11 cellular contexts compared by ENCODE assay signal in the genomic region with DNA sequence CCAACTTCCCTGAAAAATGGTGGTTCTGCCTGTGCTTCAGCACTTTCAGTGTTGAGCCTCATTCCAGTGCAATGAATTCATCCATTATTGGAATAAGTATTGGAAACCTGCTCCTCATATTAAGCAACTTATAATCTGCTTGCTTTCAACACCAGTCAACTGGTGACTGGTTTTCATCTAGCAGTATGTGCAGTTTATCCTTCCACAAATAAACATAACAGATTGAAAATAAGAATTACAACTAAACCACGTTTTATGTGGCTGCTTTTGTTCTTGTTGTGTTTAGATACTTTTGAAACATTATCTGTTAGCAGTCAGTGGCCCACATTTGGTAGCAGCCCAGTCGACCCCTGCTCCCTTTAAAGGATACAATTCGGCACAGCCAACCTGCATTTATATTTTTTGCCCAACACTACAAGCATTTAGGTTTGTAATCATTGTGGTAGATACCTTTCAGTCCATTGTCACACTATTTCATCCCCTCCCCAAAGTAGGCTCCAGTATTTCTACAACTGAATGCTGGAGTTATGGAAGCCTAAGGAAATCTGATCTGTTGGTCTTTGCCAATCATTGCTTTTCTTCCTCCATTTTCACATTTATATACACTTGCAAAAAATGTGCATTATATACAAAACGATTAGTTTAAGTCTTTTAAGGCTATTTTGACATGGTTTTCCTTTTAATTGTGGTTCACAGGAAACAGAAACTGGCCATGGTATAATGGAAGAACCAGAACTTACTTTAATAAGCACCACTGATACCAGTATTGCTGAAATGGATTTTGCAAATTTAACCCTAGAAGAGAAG. TPM values are rescaled to one million over a fixed set of nuclear protein-coding genes. Genes with fewer than 3 reads are reported as not detected.
DNase-seq lines count a peak whose midpoint lies in the region; ATAC-seq and TF ChIP-seq lines count a peak whose summit lies in the region.
"Had no signal": no experiment of that assay in that cellular context is flagged by ENCODE, and none has a peak within 500 bp of the region (broad histone marks: within the 10 kb centered on the region; RNA-seq: fewer than 3 reads in every experiment).

No MANE protein-coding gene starts in this region.

- intact Hi-C loops in IMR-90 (cut with micrococcal nuclease): no loop called here

- whole genome bisulfite sequencing in IMR-90 (ENCODE audit: extremely low coverage in 2 of 2, insufficient read length in 1 of 2), 2 experiments: no CpG with 5 or more reads among the region's 4 CpGs

- peaks cover 42% of the 10 kb centered on the region for H4K20me1 ChIP-seq in IMR-90 (ENCODE audit: insufficient read depth, low read length)

- H4K5ac ChIP-seq in IMR-90 (ENCODE audit: low read depth, low read length): no peak overlapping the region

- DNase-seq in NCI-H82 (lab: John Stamatoyannopoulos, UW): peak; percentile 8
- no peak for DNase-seq in NCI-H82 treated with DMSO at 0.1 percent for 48 hours (lab: John Stamatoyannopoulos, UW; ENCODE audit: unreplicated experiment)
- peak; percentile 54 for DNase-seq in IMR-90
- DNase-seq in activated naive CD8-positive, alpha-beta T cell treated with anti-CD3 and anti-CD28 coated beads, Interleukin-2, amount 50 U/mL, for 24 hours: no peak
- no peak for DNase-seq in naive B cell
- no peak for DNase-seq in BE2C
- DNase-seq in NCI-H2171 (lab: John Stamatoyannopoulos, UW): no peak
- DNase-seq: activated gamma-delta T cell; stimulated activated naive CD4-positive, alpha-beta T cell treated with Interleukin-2 at 50 U/mL for 16 hours had no signal

- TF ChIP-seq POLR2A in IMR-90 (IDR thresholded peaks at IDR 0.05; ENCODE audit: low read depth, low read length): no peak; the same call in 1 of the 2 replicates

- H3K27me3 ChIP-seq in IMR-90 (ENCODE audit: control insufficient read depth, insufficient read depth, low read length) (no peaks in the 10 kb centered on the region), BE2C (no peaks in the 10 kb centered on the region)

- H3K18ac ChIP-seq in IMR-90 (ENCODE audit: low read depth, low read length): no peak overlapping the region

- H2BK20ac ChIP-seq in IMR-90 (ENCODE audit: low read depth, low read length): no peak overlapping the region

- H3K36me3 ChIP-seq in IMR-90 (ENCODE audit: control insufficient read depth, insufficient read depth, low read length) (peaks cover 25% of the 10 kb centered on the region), BE2C (peaks cover 97% of the 10 kb centered on the region)

- in situ Hi-C loops in IMR-90 (cut with MboI; ENCODE audit: low sequenced_read_pairs): no loop called here

- TF ChIP-seq CTCF in IMR-90 (conservative IDR thresholded peaks at IDR 0.05; ENCODE audit: low read depth, low read length): no peak
- no peak for TF ChIP-seq CTCF in BE2C (IDR thresholded peaks at IDR 0.05; ENCODE audit: low read depth, low read length)

- no peak overlapping the region for H3K4me3 Mint-ChIP-seq in activated naive CD8-positive, alpha-beta T cell treated with anti-CD3 and anti-CD28 coated beads, Interleukin-2, amount 50 U/mL, for 24 hours
- no peak overlapping the region for H3K4me3 Mint-ChIP-seq in naive B cell

- H3K27ac Mint-ChIP-seq in activated naive CD8-positive, alpha-beta T cell treated with anti-CD3 and anti-CD28 coated beads, Interleukin-2, amount 50 U/mL, for 24 hours: peak overlapping the region; percentile 73
- H3K27ac Mint-ChIP-seq in naive B cell: peak overlapping the region in 5 of 6 donors; percentile 24 to 84 (median 70)

- no peak overlapping the region for H2BK15ac ChIP-seq in IMR-90 (ENCODE audit: low read depth, low read length)

- dilution Hi-C loops in IMR-90 (cut with HindIII; ENCODE audit: low sequenced_read_pairs, unreplicated experiment): no loop called here

- H4K8ac ChIP-seq in IMR-90 (ENCODE audit: low read depth in 2 of 2, low read length in 2 of 2): no peak overlapping the region; a peak in 1 of 4 replicates

- no peak overlapping the region for H3K4me3 ChIP-seq in IMR-90 (ENCODE audit: insufficient read depth, low read depth, low read length)
- no peak overlapping the region for H3K4me3 ChIP-seq in BE2C (ENCODE audit: low read depth, low read length)
- H3K4me3 ChIP-seq: lung had no signal

- H3K9ac ChIP-seq in IMR-90 (ENCODE audit: low read depth, low read length): no peak overlapping the region

- no peak overlapping the region for H3K23ac ChIP-seq in IMR-90 (ENCODE audit: low read depth, low read length)

- H3K9me3 ChIP-seq in IMR-90 (ENCODE audit: control insufficient read depth, insufficient read depth, low read length) (no peaks in the 10 kb centered on the region), BE2C (no peaks in the 10 kb centered on the region)

- peak; percentile 43 for ATAC-seq in IMR-90 (ENCODE audit: low read depth)
- ATAC-seq in activated naive CD8-positive, alpha-beta T cell treated with anti-CD3 and anti-CD28 coated beads, Interleukin-2, amount 50 U/mL, for 24 hours: no peak
- no peak for ATAC-seq in naive B cell (ENCODE audit: low read depth in 2 of 2)
- ATAC-seq in GM21528 (IDR thresholded peaks at IDR 0.05; ENCODE audit: low FRiP score, unreplicated experiment): no peak

- no peaks in the 10 kb centered on the region; the same call in 1 of the 2 replicates for H3K9me1 ChIP-seq in IMR-90 (ENCODE audit: insufficient read depth, low read length)

- peaks cover 7 to 17% of the 10 kb centered on the region in 2 experiments; a peak in 2 of 4 replicates for H3K79me1 ChIP-seq in IMR-90 (ENCODE audit: low read depth in 1 of 2, low read length in 2 of 2)

- H3K4me1 ChIP-seq in IMR-90 (ENCODE audit: control insufficient read depth, insufficient read depth, low read length) (peaks cover 9% of the 10 kb centered on the region), BE2C (no peaks in the 10 kb centered on the region)

- no peak overlapping the region for H2BK5ac ChIP-seq in IMR-90 (ENCODE audit: low read depth, low read length, poor library complexity, severe bottlenecking)

- H2AFZ ChIP-seq in IMR-90 (replicated peaks; ENCODE audit: low read length, poor library complexity): no peak overlapping the region

- H3K4ac ChIP-seq in IMR-90 (ENCODE audit: low read depth, low read length): no peak overlapping the region

- H3K56ac ChIP-seq in IMR-90 (ENCODE audit: extremely low read depth, insufficient read depth, low read length): no peak overlapping the region

- peak overlapping the region; percentile 59; the same call in 1 of the 2 replicates for H3K27ac ChIP-seq in IMR-90 (ENCODE audit: insufficient read depth, low read length)

- H4K91ac ChIP-seq in IMR-90 (ENCODE audit: insufficient read depth, low read depth, low read length): no peak overlapping the region

- no peak overlapping the region for H2AK5ac ChIP-seq in IMR-90 (ENCODE audit: low read depth, low read length)

- CTCF ChIA-PET in IMR-90 (lab: Yijun Ruan, JAX): interaction anchor here (1.2 kb wide), 1 partner anchor 13 kb away, joined by 3 read pairs; a partner anchor contains a TSS

- no peak overlapping the region for H2BK120ac ChIP-seq in IMR-90 (ENCODE audit: low read depth, low read length)

- H3K27me3 Mint-ChIP-seq in activated naive CD8-positive, alpha-beta T cell treated with anti-CD3 and anti-CD28 coated beads, Interleukin-2, amount 50 U/mL, for 24 hours: no peaks in the 10 kb centered on the region
- H3K27me3 Mint-ChIP-seq in naive B cell: no peaks in the 10 kb centered on the region

- H3K36me3 Mint-ChIP-seq in activated naive CD8-positive, alpha-beta T cell treated with anti-CD3 and anti-CD28 coated beads, Interleukin-2, amount 50 U/mL, for 24 hours (ENCODE audit: low read depth): peaks cover 74% of the 10 kb centered on the region
- peaks cover 12 to 23% of the 10 kb centered on the region in 2 donors for H3K36me3 Mint-ChIP-seq in naive B cell

- no peak overlapping the region for H3K4me2 ChIP-seq in IMR-90 (ENCODE audit: low read depth, low read length)

- H3K14ac ChIP-seq in IMR-90 (replicated peaks; ENCODE audit: low read depth, low read length): no peak overlapping the region

- H3K9me3 Mint-ChIP-seq in activated naive CD8-positive, alpha-beta T cell treated with anti-CD3 and anti-CD28 coated beads, Interleukin-2, amount 50 U/mL, for 24 hours: no peaks in the 10 kb centered on the region
- H3K9me3 Mint-ChIP-seq in naive B cell: no peaks in the 10 kb centered on the region

- no peak for TF ChIP-seq RAD21 in IMR-90 (IDR thresholded peaks at IDR 0.05; ENCODE audit: low read length)

- POLR2A ChIA-PET in IMR-90 (lab: Charles Lee; ENCODE audit: unreplicated experiment): interaction anchor here (0.6 to 1.0 kb wide), 2 partner anchors 13 to 56 kb away, joined by 3 read pairs; a partner anchor contains a TSS

- no TSS peak for BruUV-seq in IMR-90 (replicated peaks; lab: Mats Ljungman, UMichigan)

- peaks cover 7% of the 10 kb centered on the region for H3K4me1 Mint-ChIP-seq in activated naive CD8-positive, alpha-beta T cell treated with anti-CD3 and anti-CD28 coated beads, Interleukin-2, amount 50 U/mL, for 24 hours
- H3K4me1 Mint-ChIP-seq in naive B cell: peaks cover 0 to 2% (median 0%) of the 10 kb centered on the region in 3 donors

- no peak overlapping the region for H2AK9ac ChIP-seq in IMR-90 (replicated peaks; ENCODE audit: low read depth, low read length, poor library complexity)

TF ChIP-seq in IMR-90, 13 proteins besides CTCF, POLR2A, EP300 and RAD21:
- no peak for TF ChIP-seq BHLHE40 (IDR thresholded peaks at IDR 0.05; ENCODE audit: low read depth, low read length)
- TF ChIP-seq CEBPB (IDR thresholded peaks at IDR 0.05; ENCODE audit: low read depth, low read length): peak; percentile 32; the same call in 1 of the 2 replicates
- TF ChIP-seq RCOR1 (IDR thresholded peaks at IDR 0.05; ENCODE audit: insufficient replicate concordance, low read length): no peak

RNA-seq across cellular contexts. Expression of a gene that starts 13.1 kb away (rescaled TPM):
- 56.8 and 147 TPM in 2 replicates for total RNA-seq in IMR-90 (2012; rRNA removed)
- 94.8 and 133 TPM in 2 replicates for polyA plus RNA-seq in IMR-90 (2012; rRNA removed)
- polyA plus RNA-seq in IMR-90 (2012; cell fraction: cytosol; rRNA removed): 3.9 and 11.3 TPM in 2 replicates
- 30.6 and 222 TPM in 2 replicates for polyA plus RNA-seq in IMR-90 (2012; cell fraction: nucleus; rRNA removed; ENCODE audit: low replicate concordance)
- 10 to 100 TPM; 24.9 to 51.2 (median 36.0) TPM for polyA plus RNA-seq in naive B cell (ENCODE audit: low read depth in 6 of 6)
- 83.7 TPM for polyA plus RNA-seq in BE2C (2012; ENCODE audit: insufficient read depth, insufficient read length, low read depth)

RNA-seq across cellular contexts. Expression of a gene that starts 13.3 kb away (rescaled TPM):
- 16.0 and 21.4 TPM in 2 replicates for total RNA-seq in IMR-90 (2012; rRNA removed)
- polyA plus RNA-seq in IMR-90 (2012; rRNA removed) (9.1 and 13.7 TPM in 2 replicates), naive B cell (ENCODE audit: low read depth in 6 of 6) (10 to 100 TPM; 15.0 to 29.1 (median 19.8) TPM)
- polyA plus RNA-seq in IMR-90 (2012; cell fraction: cytosol; rRNA removed): 1.7 and 3.9 TPM in 2 replicates
- 1.3 and 19.1 TPM in 2 replicates for polyA plus RNA-seq in IMR-90 (2012; cell fraction: nucleus; rRNA removed; ENCODE audit: low replicate concordance)
- 27.2 TPM for polyA plus RNA-seq in BE2C (2012; ENCODE audit: insufficient read depth, insufficient read length, low read depth)

RNA-seq across cellular contexts. Expression of a gene that starts 55.9 kb away (rescaled TPM):
- 23.3 and 34.7 TPM in 2 replicates for total RNA-seq in IMR-90 (2012; rRNA removed)
- 16.8 and 20.0 TPM in 2 replicates for polyA plus RNA-seq in IMR-90 (2012; rRNA removed)
- 7.7 and 7.9 TPM in 2 replicates for polyA plus RNA-seq in IMR-90 (2012; cell fraction: cytosol; rRNA removed)
- polyA plus RNA-seq in IMR-90 (2012; cell fraction: nucleus; rRNA removed; ENCODE audit: low replicate concordance): 23.9 and 39.7 TPM in 2 replicates
- polyA plus RNA-seq in naive B cell (ENCODE audit: low read depth in 6 of 6): 10 to 100 TPM; 15.0 to 36.0 (median 19.2) TPM
- 27.8 TPM for polyA plus RNA-seq in BE2C (2012; ENCODE audit: insufficient read depth, insufficient read length, low read depth)

Comparison
In these comparisons a context has a peak if more than half of its experiments do, and no peak if none do; other contexts are left out.
1. DNase-seq: peak in NCI-H82 (single experiment) and IMR-90 (single experiment); none in NCI-H82 treated with DMSO at 0.1 percent for 48 hours (single experiment), activated naive CD8-positive, alpha-beta T cell treated with anti-CD3 and anti-CD28 coated beads, Interleukin-2, amount 50 U/mL, for 24 hours (single experiment), naive B cell (single experiment), BE2C (single experiment) and NCI-H2171 (single experiment).